ENCODE assay signal across 1 cellular context in the genomic region with DNA sequence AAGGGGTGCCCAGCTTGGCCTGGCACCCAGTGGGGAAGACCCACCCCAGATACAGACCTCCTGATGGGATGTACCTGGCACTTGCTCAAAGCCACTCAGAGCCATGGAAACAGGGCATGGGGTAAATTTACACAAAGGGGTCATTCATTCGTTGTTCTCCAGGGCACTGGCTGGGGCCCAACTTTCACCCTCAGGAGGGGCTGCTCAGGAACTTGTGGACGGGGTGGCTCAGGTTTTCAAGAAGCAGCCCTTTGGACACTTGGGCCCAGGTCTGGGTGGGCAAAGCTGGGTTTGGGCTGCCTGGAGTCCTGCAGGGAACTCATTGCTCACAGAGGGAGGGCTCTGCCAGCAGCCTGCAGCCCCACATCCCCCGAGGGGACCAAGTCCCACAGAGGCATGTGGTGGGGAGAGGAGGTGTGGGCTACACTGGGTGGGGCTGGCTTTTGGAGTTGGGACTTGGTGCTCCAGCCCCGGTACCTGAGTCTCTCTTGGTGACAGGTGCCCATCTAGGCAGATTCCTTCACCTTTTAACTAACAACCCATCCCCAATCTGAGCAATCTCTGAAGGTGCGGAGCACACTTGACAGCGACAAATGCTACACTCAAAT.
TF ChIP-seq lines count a peak whose summit lies in the region.

No MANE protein-coding gene starts in this region.

TF ChIP-seq in IMR-90, 13 proteins besides CTCF, POLR2A, EP300 and RAD21 (continued from another document):
- TF ChIP-seq, protein P1, sequence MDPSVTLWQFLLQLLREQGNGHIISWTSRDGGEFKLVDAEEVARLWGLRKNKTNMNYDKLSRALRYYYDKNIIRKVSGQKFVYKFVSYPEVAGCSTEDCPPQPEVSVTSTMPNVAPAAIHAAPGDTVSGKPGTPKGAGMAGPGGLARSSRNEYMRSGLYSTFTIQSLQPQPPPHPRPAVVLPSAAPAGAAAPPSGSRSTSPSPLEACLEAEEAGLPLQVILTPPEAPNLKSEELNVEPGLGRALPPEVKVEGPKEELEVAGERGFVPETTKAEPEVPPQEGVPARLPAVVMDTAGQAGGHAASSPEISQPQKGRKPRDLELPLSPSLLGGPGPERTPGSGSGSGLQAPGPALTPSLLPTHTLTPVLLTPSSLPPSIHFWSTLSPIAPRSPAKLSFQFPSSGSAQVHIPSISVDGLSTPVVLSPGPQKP (IDR thresholded peaks at IDR 0.05; ENCODE audit: borderline replicate concordance, low read depth, low read length), result no peak
- TF ChIP-seq SMC3 (IDR thresholded peaks at IDR 0.05; ENCODE audit: low read depth, low read length) (no peak), FOS (IDR thresholded peaks at IDR 0.05; ENCODE audit: low read depth, low read length) (no peak), MXI1 (IDR thresholded peaks at IDR 0.05; ENCODE audit: borderline replicate concordance, low read depth, low read length) (no peak), NFE2L2 (IDR thresholded peaks at IDR 0.05; ENCODE audit: low read depth, low read length) (no peak), MAZ (IDR thresholded peaks at IDR 0.05; ENCODE audit: borderline replicate concordance, low read depth, low read length) (no peak), CHD1 (IDR thresholded peaks at IDR 0.05; ENCODE audit: low read depth, low read length) (no peak), RCOR1 (IDR thresholded peaks at IDR 0.05; ENCODE audit: insufficient replicate concordance, low read length) (no peak), BHLHE40 (IDR thresholded peaks at IDR 0.05; ENCODE audit: low read depth, low read length) (no peak)
TF ChIP-seq in IMR-90: peak in this region for 0.
